In the genomic region with DNA sequence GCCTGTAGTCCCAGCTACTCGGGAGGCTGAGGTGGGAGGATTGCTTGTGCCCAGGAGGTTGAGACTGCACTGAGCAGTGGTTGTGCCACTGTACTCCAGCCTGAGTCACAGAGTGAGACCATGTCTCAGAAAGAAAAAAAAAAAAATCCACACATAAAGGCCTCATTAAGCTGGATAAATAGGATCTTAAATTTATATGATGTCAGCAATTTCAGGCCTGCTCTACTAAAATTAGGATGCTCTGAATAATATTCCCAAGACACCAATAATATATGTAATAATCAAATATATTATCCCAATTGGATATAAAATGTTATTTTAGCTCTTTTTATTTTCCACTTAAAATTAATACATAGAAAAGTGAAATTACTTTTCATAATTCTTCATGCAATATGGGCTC, we compare ENCODE assay signal across 7 cellular contexts.
"Had no signal": no experiment of that assay in that cellular context is flagged by ENCODE, and none has a peak within 500 bp of the region (broad histone marks: within the 10 kb centered on the region; RNA-seq: fewer than 3 reads in every experiment).

No MANE protein-coding gene starts in this region.

- FAIRE-seq: H1, H54, HTR-8/SVneo had no signal

- H3K27ac ChIP-seq: KMS-11 had no signal

- H3K9ac ChIP-seq: KMS-11 had no signal

- H2AFZ ChIP-seq: GM23338 had no signal

- H3K4me3 ChIP-seq: GM23338 had no signal

- DNase-seq: H9, HCEC 1CT had no signal

- H3K4me2 ChIP-seq: GM23338, KMS-11 had no signal
